In genomic region chr2:83823238-83823637, GRCh38 we compare ENCODE assay signal across 1 cellular context.
TF ChIP-seq lines count a peak whose summit lies in the region.

No MANE protein-coding gene starts in this region.

TF ChIP-seq in H1, 55 proteins besides CTCF, POLR2A, EP300 and RAD21 (continued from another document):
- no peak for TF ChIP-seq CHD7 (IDR thresholded peaks at IDR 0.05; ENCODE audit: insufficient replicate concordance, low read length)
- TF ChIP-seq TCF12 (IDR thresholded peaks at IDR 0.05; ENCODE audit: low read depth, low read length), result no peak
- TF ChIP-seq HDAC2 (IDR thresholded peaks at IDR 0.05; ENCODE audit: borderline replicate concordance in 1 of 2, low read depth in 2 of 2, low read length in 2 of 2), result no peak
- TF ChIP-seq GTF2F1 (IDR thresholded peaks at IDR 0.05; ENCODE audit: borderline replicate concordance, low read depth, low read length), result no peak
- TF ChIP-seq SUZ12 (IDR thresholded peaks at IDR 0.05; ENCODE audit: low read length), result no peak
TF ChIP-seq in H1: peak in this region for 0.
